3 cellular contexts compared by ENCODE assay signal in the genomic region with DNA sequence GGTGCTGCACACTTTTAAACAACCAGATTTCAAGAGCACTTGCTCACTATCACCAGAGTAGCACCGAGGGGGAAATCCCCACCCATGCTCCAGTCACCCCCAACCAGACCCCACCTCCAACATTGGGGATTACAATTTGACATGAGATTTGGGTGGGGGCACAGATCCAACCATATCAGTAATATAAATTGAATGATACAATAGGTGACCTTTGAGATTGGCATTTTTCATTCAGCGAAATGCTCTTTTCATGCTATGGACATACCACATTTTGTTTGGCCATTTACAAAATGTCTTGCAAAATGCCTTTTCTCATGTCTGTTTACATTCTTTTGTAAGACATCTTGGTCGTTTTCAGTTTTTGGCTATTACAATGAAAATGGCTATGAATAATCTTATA.
TF ChIP-seq lines count a peak whose summit lies in the region.

No MANE protein-coding gene starts in this region.

TF ChIP-seq in GM23338, 12 proteins besides CTCF, POLR2A, EP300 and RAD21 (continued from another document and continues in another):
- TF ChIP-seq REST (IDR thresholded peaks at IDR 0.05; ENCODE audit: unreplicated experiment) (no peak), ZNF114 (CRISPR knock-in tag; IDR thresholded peaks at IDR 0.05) (no peak), STAT1 (IDR thresholded peaks at IDR 0.05; ENCODE audit: unreplicated experiment) (no peak), EZH2 (IDR thresholded peaks at IDR 0.05; ENCODE audit: low read depth, unreplicated experiment) (no peak), EZH2phosphoT487 (IDR thresholded peaks at IDR 0.05; ENCODE audit: unreplicated experiment) (no peak), POLR2AphosphoS5 (IDR thresholded peaks at IDR 0.05; ENCODE audit: low read depth) (no peak), CREB1 (CRISPR knock-in tag; IDR thresholded peaks at IDR 0.05; ENCODE audit: low read depth) (no peak)
- TF ChIP-seq, protein P1, sequence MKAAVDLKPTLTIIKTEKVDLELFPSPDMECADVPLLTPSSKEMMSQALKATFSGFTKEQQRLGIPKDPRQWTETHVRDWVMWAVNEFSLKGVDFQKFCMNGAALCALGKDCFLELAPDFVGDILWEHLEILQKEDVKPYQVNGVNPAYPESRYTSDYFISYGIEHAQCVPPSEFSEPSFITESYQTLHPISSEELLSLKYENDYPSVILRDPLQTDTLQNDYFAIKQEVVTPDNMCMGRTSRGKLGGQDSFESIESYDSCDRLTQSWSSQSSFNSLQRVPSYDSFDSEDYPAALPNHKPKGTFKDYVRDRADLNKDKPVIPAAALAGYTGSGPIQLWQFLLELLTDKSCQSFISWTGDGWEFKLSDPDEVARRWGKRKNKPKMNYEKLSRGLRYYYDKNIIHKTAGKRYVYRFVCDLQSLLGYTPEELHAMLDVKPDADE (IDR thresholded peaks at IDR 0.05) = no peak

TF ChIP-seq in HEK293, 187 proteins besides CTCF, POLR2A, EP300 and RAD21 (continued from another document):
- TF ChIP-seq ZBTB11 (tag by site-specific recombination; conservative IDR thresholded peaks at IDR 0.05; ENCODE audit: low read depth) (no peak), SP3 (tag by site-specific recombination; IDR thresholded peaks at IDR 0.05) (no peak), PBX3 (CRISPR knock-in tag; IDR thresholded peaks at IDR 0.05) (no peak)

TF ChIP-seq in SK-N-SH treated with all-trans-retinoic acid at 6 μM for 48 hours, 23 proteins besides CTCF, POLR2A, EP300 and RAD21 (continued from another document):
- TF ChIP-seq POU6F1 (CRISPR knock-in tag; IDR thresholded peaks at IDR 0.05; ENCODE audit: borderline replicate concordance, low read depth) (no peak), CSRNP3 (CRISPR knock-in tag; IDR thresholded peaks at IDR 0.05) (no peak), ZNF70 (CRISPR knock-in tag; IDR thresholded peaks at IDR 0.05) (no peak), BACH2 (CRISPR knock-in tag; IDR thresholded peaks at IDR 0.05; ENCODE audit: borderline replicate concordance) (no peak), ZC3H10 (CRISPR knock-in tag; IDR thresholded peaks at IDR 0.05) (no peak), RARB (CRISPR knock-in tag; IDR thresholded peaks at IDR 0.05) (no peak), ARNTL (CRISPR knock-in tag; IDR thresholded peaks at IDR 0.05; ENCODE audit: borderline replicate concordance, low read depth) (no peak), ZFP3 (CRISPR knock-in tag; IDR thresholded peaks at IDR 0.05) (no peak), ZFP30 (CRISPR knock-in tag; IDR thresholded peaks at IDR 0.05) (no peak), ESRRG (CRISPR knock-in tag; IDR thresholded peaks at IDR 0.05) (no peak), SNAI2 (CRISPR knock-in tag; IDR thresholded peaks at IDR 0.05) (no peak), ISL1 (CRISPR knock-in tag; IDR thresholded peaks at IDR 0.05) (no peak)
- TF ChIP-seq, protein P2, sequence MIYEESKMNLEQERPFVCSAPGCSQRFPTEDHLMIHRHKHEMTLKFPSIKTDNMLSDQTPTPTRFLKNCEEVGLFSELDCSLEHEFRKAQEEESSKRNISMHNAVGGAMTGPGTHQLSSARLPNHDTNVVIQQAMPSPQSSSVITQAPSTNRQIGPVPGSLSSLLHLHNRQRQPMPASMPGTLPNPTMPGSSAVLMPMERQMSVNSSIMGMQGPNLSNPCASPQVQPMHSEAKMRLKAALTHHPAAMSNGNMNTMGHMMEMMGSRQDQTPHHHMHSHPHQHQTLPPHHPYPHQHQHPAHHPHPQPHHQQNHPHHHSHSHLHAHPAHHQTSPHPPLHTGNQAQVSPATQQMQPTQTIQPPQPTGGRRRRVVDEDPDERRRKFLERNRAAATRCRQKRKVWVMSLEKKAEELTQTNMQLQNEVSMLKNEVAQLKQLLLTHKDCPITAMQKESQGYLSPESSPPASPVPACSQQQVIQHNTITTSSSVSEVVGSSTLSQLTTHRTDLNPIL (CRISPR knock-in tag; IDR thresholded peaks at IDR 0.05; ENCODE audit: low read depth) = no peak
TF ChIP-seq in SK-N-SH treated with all-trans-retinoic acid at 6 μM for 48 hours: peak in this region for 0.
